Comparison of ENCODE assay signal across 22 cellular contexts in genomic region chr15:49273734-49274318, GRCh38.
DNase-seq lines count a peak whose midpoint lies in the region; ATAC-seq and TF ChIP-seq lines count a peak whose summit lies in the region.
"Had no signal": no experiment of that assay in that cellular context is flagged by ENCODE, and none has a peak within 500 bp of the region (broad histone marks: within the 10 kb centered on the region; RNA-seq: fewer than 3 reads in every experiment).

No MANE protein-coding gene starts in this region.

- no peak for TF ChIP-seq CTCF in epithelial cell of esophagus (IDR thresholded peaks at IDR 0.05; ENCODE audit: insufficient read depth, low read depth, low read length, missing control alignments)
- TF ChIP-seq CTCF in omental fat pad (IDR thresholded peaks at IDR 0.05): no peak

- no peak overlapping the region for H3K4me3 ChIP-seq in epithelial cell of esophagus (ENCODE audit: low read length)
- H3K4me3 ChIP-seq: ascending aorta; BLaER1 treated with 17β-estradiol and CSF1 and Interleukin-3, amounts not matched to agents 10 nM and 100 nM; lung; ovary; right lobe of liver; tibial nerve had no signal

- no peaks in the 10 kb centered on the region for H3K4me1 Mint-ChIP-seq in stimulated activated effector memory CD8-positive, alpha-beta T cell treated with anti-CD3 and anti-CD28 coated beads, Interleukin-12 subunit alpha, Interleukin-12 subunit beta, amount 100 ng/mL, for 72 hours

- no peak overlapping the region for H3K4me3 Mint-ChIP-seq in stimulated activated effector memory CD8-positive, alpha-beta T cell treated with anti-CD3 and anti-CD28 coated beads, Interleukin-12 subunit alpha, Interleukin-12 subunit beta, amount 100 ng/mL, for 72 hours
- H3K4me3 Mint-ChIP-seq: endodermal cell had no signal

- no peak for ATAC-seq in stimulated activated effector memory CD8-positive, alpha-beta T cell treated with anti-CD3 and anti-CD28 coated beads, Interleukin-12 subunit alpha, Interleukin-12 subunit beta, amount 100 ng/mL, for 72 hours
- ATAC-seq in omental fat pad (ENCODE audit: low FRiP score): no peak
- ATAC-seq: right lobe of liver; stimulated activated naive CD8-positive, alpha-beta T cell treated with anti-CD3 and anti-CD28 coated beads, Interleukin-15, Interleukin-2, amounts not matched to agents 100 U/mL and 50 U/mL, for 24 hours had no signal

- no peaks in the 10 kb centered on the region for H3K36me3 Mint-ChIP-seq in stimulated activated effector memory CD8-positive, alpha-beta T cell treated with anti-CD3 and anti-CD28 coated beads, Interleukin-12 subunit alpha, Interleukin-12 subunit beta, amount 100 ng/mL, for 72 hours

- peak; percentile 10 for DNase-seq in DMS53 (lab: John Stamatoyannopoulos, UW)
- no peak for DNase-seq in DMS53 treated with DMSO at 0.1 percent for 48 hours (lab: John Stamatoyannopoulos, UW; ENCODE audit: unreplicated experiment)
- DNase-seq in NCI-H748 (lab: John Stamatoyannopoulos, UW; ENCODE audit: unreplicated experiment): peak; percentile 65
- peak; percentile 8 for DNase-seq in epithelial cell of esophagus (ENCODE audit: low read depth)
- no peak for DNase-seq in stimulated activated effector memory CD8-positive, alpha-beta T cell treated with anti-CD3 and anti-CD28 coated beads, Interleukin-12 subunit alpha, Interleukin-12 subunit beta, amount 100 ng/mL, for 72 hours (ENCODE audit: low spot score in 2 of 2)
- DNase-seq in NCI-H446 treated with DMSO at 0.1 percent for 48 hours (lab: John Stamatoyannopoulos, UW): no peak
- no peak for DNase-seq in omental fat pad (ENCODE audit: low spot score)
- DNase-seq in NCI-H1417 treated with DMSO at 0.1 percent for 48 hours (lab: John Stamatoyannopoulos, UW): no peak
- DNase-seq: 8988T; activated CD4-positive, alpha-beta T cell treated with anti-CD3 and anti-CD28 coated beads, Interleukin-2, amount 50 U/mL, for 4 hours; activated naive CD4-positive, alpha-beta T cell; endodermal cell; NCI-H2029; NCI-H510A treated with DMSO at 0.1 percent for 48 hours; ovary; right lobe of liver; SHP77 treated with DMSO at 0.1 percent for 48 hours; stimulated activated naive CD8-positive, alpha-beta T cell treated with anti-CD3 and anti-CD28 coated beads, Interleukin-15, Interleukin-2, amounts not matched to agents 100 U/mL and 50 U/mL, for 24 hours had no signal

- H3K27ac Mint-ChIP-seq in stimulated activated effector memory CD8-positive, alpha-beta T cell treated with anti-CD3 and anti-CD28 coated beads, Interleukin-12 subunit alpha, Interleukin-12 subunit beta, amount 100 ng/mL, for 72 hours: peak overlapping the region; percentile 64
- H3K27ac Mint-ChIP-seq: endodermal cell had no signal

- no peaks in the 10 kb centered on the region for H3K9me3 Mint-ChIP-seq in stimulated activated effector memory CD8-positive, alpha-beta T cell treated with anti-CD3 and anti-CD28 coated beads, Interleukin-12 subunit alpha, Interleukin-12 subunit beta, amount 100 ng/mL, for 72 hours

Comparison
In these comparisons a context has a peak if more than half of its experiments do, and no peak if none do; other contexts are left out.
1. DNase-seq: peak in DMS53 (single experiment), NCI-H748 (single experiment) and epithelial cell of esophagus (single experiment); none in DMS53 treated with DMSO at 0.1 percent for 48 hours (single experiment), stimulated activated effector memory CD8-positive, alpha-beta T cell treated with anti-CD3 and anti-CD28 coated beads, Interleukin-12 subunit alpha, Interleukin-12 subunit beta, amount 100 ng/mL, for 72 hours (0 of 2), NCI-H446 treated with DMSO at 0.1 percent for 48 hours (single experiment), omental fat pad (single experiment) and NCI-H1417 treated with DMSO at 0.1 percent for 48 hours (single experiment).